In the genomic region with DNA sequence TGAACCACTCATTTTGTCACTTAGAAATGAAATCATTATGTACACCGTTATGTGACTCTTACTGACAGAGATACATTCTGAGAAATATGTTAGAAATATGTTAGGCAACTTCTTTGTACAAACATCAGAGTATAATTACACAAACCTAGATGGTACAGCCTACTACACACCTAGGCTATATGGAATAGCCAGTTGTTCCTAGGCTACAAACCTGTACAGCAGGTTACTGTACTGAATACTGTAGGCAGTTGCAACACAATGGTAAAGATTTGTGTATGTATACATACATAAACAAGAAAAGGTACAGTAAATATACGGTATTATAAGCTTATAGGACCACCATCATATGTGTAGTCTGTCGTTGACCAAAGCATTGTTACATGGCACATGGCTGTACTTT, we compare ENCODE assay signal across 1 cellular context.
TF ChIP-seq lines count a peak whose summit lies in the region.

No MANE protein-coding gene starts in this region.

TF ChIP-seq in GM23338, 12 proteins besides CTCF, POLR2A, EP300 and RAD21 (continued from another document):
- TF ChIP-seq, protein P1, sequence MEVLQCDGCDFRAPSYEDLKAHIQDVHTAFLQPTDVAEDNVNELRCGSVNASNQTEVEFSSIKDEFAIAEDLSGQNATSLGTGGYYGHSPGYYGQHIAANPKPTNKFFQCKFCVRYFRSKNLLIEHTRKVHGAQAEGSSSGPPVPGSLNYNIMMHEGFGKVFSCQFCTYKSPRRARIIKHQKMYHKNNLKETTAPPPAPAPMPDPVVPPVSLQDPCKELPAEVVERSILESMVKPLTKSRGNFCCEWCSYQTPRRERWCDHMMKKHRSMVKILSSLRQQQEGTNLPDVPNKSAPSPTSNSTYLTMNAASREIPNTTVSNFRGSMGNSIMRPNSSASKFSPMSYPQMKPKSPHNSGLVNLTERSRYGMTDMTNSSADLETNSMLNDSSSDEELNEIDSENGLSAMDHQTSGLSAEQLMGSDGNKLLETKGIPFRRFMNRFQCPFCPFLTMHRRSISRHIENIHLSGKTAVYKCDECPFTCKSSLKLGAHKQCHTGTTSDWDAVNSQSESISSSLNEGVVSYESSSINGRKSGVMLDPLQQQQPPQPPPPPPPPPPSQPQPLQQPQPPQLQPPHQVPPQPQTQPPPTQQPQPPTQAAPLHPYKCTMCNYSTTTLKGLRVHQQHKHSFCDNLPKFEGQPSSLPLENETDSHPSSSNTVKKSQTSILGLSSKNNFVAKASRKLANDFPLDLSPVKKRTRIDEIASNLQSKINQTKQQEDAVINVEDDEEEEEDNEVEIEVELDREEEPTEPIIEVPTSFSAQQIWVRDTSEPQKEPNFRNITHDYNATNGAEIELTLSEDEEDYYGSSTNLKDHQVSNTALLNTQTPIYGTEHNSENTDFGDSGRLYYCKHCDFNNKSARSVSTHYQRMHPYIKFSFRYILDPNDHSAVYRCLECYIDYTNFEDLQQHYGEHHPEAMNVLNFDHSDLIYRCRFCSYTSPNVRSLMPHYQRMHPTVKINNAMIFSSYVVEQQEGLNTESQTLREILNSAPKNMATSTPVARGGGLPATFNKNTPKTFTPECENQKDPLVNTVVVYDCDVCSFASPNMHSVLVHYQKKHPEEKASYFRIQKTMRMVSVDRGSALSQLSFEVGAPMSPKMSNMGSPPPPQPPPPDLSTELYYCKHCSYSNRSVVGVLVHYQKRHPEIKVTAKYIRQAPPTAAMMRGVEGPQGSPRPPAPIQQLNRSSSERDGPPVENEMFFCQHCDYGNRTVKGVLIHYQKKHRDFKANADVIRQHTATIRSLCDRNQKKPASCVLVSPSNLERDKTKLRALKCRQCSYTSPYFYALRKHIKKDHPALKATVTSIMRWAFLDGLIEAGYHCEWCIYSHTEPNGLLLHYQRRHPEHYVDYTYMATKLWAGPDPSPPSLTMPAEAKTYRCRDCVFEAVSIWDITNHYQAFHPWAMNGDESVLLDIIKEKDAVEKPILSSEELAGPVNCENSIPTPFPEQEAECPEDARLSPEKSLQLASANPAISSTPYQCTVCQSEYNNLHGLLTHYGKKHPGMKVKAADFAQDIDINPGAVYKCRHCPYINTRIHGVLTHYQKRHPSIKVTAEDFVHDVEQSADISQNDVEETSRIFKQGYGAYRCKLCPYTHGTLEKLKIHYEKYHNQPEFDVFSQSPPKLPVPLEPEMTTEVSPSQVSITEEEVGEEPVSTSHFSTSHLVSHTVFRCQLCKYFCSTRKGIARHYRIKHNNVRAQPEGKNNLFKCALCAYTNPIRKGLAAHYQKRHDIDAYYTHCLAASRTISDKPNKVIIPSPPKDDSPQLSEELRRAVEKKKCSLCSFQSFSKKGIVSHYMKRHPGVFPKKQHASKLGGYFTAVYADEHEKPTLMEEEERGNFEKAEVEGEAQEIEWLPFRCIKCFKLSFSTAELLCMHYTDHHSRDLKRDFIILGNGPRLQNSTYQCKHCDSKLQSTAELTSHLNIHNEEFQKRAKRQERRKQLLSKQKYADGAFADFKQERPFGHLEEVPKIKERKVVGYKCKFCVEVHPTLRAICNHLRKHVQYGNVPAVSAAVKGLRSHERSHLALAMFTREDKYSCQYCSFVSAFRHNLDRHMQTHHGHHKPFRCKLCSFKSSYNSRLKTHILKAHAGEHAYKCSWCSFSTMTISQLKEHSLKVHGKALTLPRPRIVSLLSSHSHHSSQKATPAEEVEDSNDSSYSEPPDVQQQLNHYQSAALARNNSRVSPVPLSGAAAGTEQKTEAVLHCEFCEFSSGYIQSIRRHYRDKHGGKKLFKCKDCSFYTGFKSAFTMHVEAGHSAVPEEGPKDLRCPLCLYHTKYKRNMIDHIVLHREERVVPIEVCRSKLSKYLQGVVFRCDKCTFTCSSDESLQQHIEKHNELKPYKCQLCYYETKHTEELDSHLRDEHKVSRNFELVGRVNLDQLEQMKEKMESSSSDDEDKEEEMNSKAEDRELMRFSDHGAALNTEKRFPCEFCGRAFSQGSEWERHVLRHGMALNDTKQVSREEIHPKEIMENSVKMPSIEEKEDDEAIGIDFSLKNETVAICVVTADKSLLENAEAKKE (CRISPR knock-in tag; IDR thresholded peaks at IDR 0.05) = no peak
- TF ChIP-seq EZH2 (IDR thresholded peaks at IDR 0.05; ENCODE audit: low read depth, unreplicated experiment) (no peak), NANOG (IDR thresholded peaks at IDR 0.05; ENCODE audit: borderline replicate concordance) (no peak), ZNF114 (CRISPR knock-in tag; IDR thresholded peaks at IDR 0.05) (no peak), JUNB (IDR thresholded peaks at IDR 0.05; ENCODE audit: unreplicated experiment) (no peak), EZH2phosphoT487 (IDR thresholded peaks at IDR 0.05; ENCODE audit: unreplicated experiment) (no peak), ZNF331 (CRISPR knock-in tag; IDR thresholded peaks at IDR 0.05; ENCODE audit: low read depth) (no peak), STAT1 (IDR thresholded peaks at IDR 0.05; ENCODE audit: unreplicated experiment) (no peak)
- TF ChIP-seq, protein P2, sequence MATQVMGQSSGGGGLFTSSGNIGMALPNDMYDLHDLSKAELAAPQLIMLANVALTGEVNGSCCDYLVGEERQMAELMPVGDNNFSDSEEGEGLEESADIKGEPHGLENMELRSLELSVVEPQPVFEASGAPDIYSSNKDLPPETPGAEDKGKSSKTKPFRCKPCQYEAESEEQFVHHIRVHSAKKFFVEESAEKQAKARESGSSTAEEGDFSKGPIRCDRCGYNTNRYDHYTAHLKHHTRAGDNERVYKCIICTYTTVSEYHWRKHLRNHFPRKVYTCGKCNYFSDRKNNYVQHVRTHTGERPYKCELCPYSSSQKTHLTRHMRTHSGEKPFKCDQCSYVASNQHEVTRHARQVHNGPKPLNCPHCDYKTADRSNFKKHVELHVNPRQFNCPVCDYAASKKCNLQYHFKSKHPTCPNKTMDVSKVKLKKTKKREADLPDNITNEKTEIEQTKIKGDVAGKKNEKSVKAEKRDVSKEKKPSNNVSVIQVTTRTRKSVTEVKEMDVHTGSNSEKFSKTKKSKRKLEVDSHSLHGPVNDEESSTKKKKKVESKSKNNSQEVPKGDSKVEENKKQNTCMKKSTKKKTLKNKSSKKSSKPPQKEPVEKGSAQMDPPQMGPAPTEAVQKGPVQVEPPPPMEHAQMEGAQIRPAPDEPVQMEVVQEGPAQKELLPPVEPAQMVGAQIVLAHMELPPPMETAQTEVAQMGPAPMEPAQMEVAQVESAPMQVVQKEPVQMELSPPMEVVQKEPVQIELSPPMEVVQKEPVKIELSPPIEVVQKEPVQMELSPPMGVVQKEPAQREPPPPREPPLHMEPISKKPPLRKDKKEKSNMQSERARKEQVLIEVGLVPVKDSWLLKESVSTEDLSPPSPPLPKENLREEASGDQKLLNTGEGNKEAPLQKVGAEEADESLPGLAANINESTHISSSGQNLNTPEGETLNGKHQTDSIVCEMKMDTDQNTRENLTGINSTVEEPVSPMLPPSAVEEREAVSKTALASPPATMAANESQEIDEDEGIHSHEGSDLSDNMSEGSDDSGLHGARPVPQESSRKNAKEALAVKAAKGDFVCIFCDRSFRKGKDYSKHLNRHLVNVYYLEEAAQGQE (IDR thresholded peaks at IDR 0.05; ENCODE audit: unreplicated experiment) = no peak
- TF ChIP-seq, protein P3, sequence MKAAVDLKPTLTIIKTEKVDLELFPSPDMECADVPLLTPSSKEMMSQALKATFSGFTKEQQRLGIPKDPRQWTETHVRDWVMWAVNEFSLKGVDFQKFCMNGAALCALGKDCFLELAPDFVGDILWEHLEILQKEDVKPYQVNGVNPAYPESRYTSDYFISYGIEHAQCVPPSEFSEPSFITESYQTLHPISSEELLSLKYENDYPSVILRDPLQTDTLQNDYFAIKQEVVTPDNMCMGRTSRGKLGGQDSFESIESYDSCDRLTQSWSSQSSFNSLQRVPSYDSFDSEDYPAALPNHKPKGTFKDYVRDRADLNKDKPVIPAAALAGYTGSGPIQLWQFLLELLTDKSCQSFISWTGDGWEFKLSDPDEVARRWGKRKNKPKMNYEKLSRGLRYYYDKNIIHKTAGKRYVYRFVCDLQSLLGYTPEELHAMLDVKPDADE (IDR thresholded peaks at IDR 0.05) = no peak
TF ChIP-seq in GM23338: peak in this region for 0.
